Comparison of ENCODE assay signal across 23 cellular contexts in the genomic region with DNA sequence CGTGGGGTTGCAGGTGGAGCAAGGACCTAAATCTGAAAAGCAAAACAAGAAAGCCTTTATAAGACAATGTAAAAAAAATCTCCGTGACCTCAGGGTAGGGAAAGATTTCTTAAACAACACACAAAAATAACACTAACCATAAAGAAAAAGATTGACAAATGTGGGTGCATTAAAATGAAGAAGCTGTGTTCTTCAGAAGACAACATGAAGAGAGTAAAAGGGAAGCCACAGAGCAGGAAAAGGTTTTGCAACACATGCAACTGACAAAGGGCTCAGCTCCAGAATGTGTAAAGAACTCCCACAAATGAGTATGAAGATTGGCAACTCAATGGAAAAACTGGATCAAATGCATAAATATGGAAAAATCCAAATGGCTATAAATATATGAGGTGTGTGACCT.
DNase-seq lines count a peak whose midpoint lies in the region; ATAC-seq and TF ChIP-seq lines count a peak whose summit lies in the region.
"Had no signal": no experiment of that assay in that cellular context is flagged by ENCODE, and none has a peak within 500 bp of the region (broad histone marks: within the 10 kb centered on the region; RNA-seq: fewer than 3 reads in every experiment).

No MANE protein-coding gene starts in this region.

- CTCF ChIA-PET in PC-9 (lab: Charles Lee) = no interaction called here

- intact Hi-C loops in cardiac septum (cut with DNase I) (no loop called here), PC-9 (cut with micrococcal nuclease; ENCODE audit: unreplicated experiment) (loop anchor here (1.0 to 5.0 kb wide), 3 partner anchors 15 to 90 kb away; no protein-coding TSS in a partner anchor), upper lobe of right lung (cut with DNase I) (no loop called here), gastrocnemius medialis (cut with DNase I; ENCODE audit: low total_unique reads) (no loop called here)

- TF ChIP-seq CTCF in cardiac muscle cell (IDR thresholded peaks at IDR 0.05; ENCODE audit: low read depth, low read length) = no peak
- TF ChIP-seq CTCF in PC-9 (conservative IDR thresholded peaks at IDR 0.05) = no peak
- no peak for TF ChIP-seq CTCF in upper lobe of right lung (IDR thresholded peaks at IDR 0.05)
- no peak for TF ChIP-seq CTCF in gastrocnemius medialis (IDR thresholded peaks at IDR 0.05 in 4 of 5, conservative IDR thresholded peaks at IDR 0.05 in 1 of 5)
- no peak for TF ChIP-seq CTCF in mesothelial cell of epicardium (IDR thresholded peaks at IDR 0.05; ENCODE audit: unreplicated experiment)

- H3K27ac ChIP-seq in cardiac muscle cell (peak overlapping the region; percentile 94), PC-9 (no peak overlapping the region), upper lobe of right lung (no peak overlapping the region), gastrocnemius medialis (no peak overlapping the region)
- H3K27ac ChIP-seq: epithelial cell of prostate, right atrium auricular region, SJSA1 had no signal

- POLR2A ChIA-PET in PC-9 (lab: Charles Lee; ENCODE audit: unreplicated experiment) = no interaction called here

- no peaks in the 10 kb centered on the region for H3K9me2 ChIP-seq in PC-9 (ENCODE audit: insufficient read depth)

- no peak for TF ChIP-seq POLR2A in gastrocnemius medialis (IDR thresholded peaks at IDR 0.05)

- peaks cover 39% of the 10 kb centered on the region for H3K4me1 Mint-ChIP-seq in mesothelial cell of epicardium

- no peaks in the 10 kb centered on the region for H3K36me3 ChIP-seq in cardiac muscle cell
- H3K36me3 ChIP-seq in PC-9 (ENCODE audit: low read depth) = no peaks in the 10 kb centered on the region
- no peaks in the 10 kb centered on the region for H3K36me3 ChIP-seq in upper lobe of right lung
- no peaks in the 10 kb centered on the region for H3K36me3 ChIP-seq in gastrocnemius medialis
- H3K36me3 ChIP-seq: right atrium auricular region, SJSA1 had no signal

- no peak overlapping the region for H3K27ac Mint-ChIP-seq in mesothelial cell of epicardium
- H3K27ac Mint-ChIP-seq: type B pancreatic cell had no signal

- DNase-seq in cardiac muscle cell (ENCODE audit: low read depth in 1 of 2, low spot score in 1 of 2) = peak in 1 of 2 donors; percentile 71
- DNase-seq in cardiac septum (ENCODE audit: low spot score) = no peak
- DNase-seq in PC-9 = no peak
- DNase-seq in globus pallidus (ENCODE audit: low spot score) = peak; percentile 20
- DNase-seq in upper lobe of right lung = no peak
- no peak for DNase-seq in gastrocnemius medialis
- no peak for DNase-seq in stimulated activated CD4-positive, alpha-beta T cell treated with anti-CD3 and anti-CD28 coated beads, Interleukin-4, amount 100 ng/mL, for 1 hour
- DNase-seq in mesothelial cell of epicardium (ENCODE audit: low spot score in 2 of 2, unreplicated experiment in 2 of 2) = no peak
- DNase-seq: activated CD8-positive, alpha-beta memory T cell treated with anti-CD3 and anti-CD28 coated beads, Interleukin-2, amount 50 U/mL, for 48 hours; activated naive CD4-positive, alpha-beta T cell; dermis blood vessel endothelial cell; HCEC 1CT; NCI-H1048; NCI-H2029 treated with DMSO at 0.1 percent for 48 hours; NCI-H510A; stimulated activated CD4-positive, alpha-beta T cell treated with anti-CD3 and anti-CD28 coated beads, Interleukin-15, amount 100 ng/mL, for 24 hours; T1000 had no signal

- peak overlapping the region; percentile 39 for H3K4me2 ChIP-seq in PC-9

- in situ Hi-C loops in gastrocnemius medialis (cut with MboI; ENCODE audit: low sequenced_read_pairs in 4 of 4) = no loop called here

- no TSS peak for BruUV-seq in PC-9 (replicated peaks; lab: Mats Ljungman, UMichigan)

- no peaks in the 10 kb centered on the region for H3K36me3 Mint-ChIP-seq in mesothelial cell of epicardium
- H3K36me3 Mint-ChIP-seq: type B pancreatic cell had no signal

- H3K9me3 ChIP-seq in cardiac muscle cell (ENCODE audit: low read depth) = no peaks in the 10 kb centered on the region
- no peaks in the 10 kb centered on the region for H3K9me3 ChIP-seq in PC-9 (ENCODE audit: insufficient read depth, low read depth)
- no peaks in the 10 kb centered on the region for H3K9me3 ChIP-seq in upper lobe of right lung
- H3K9me3 ChIP-seq in gastrocnemius medialis = no peaks in the 10 kb centered on the region
- H3K9me3 ChIP-seq: right atrium auricular region, SJSA1 had no signal

- no peak overlapping the region for H3K4me3 Mint-ChIP-seq in mesothelial cell of epicardium
- H3K4me3 Mint-ChIP-seq: type B pancreatic cell had no signal

- H3K27me3 Mint-ChIP-seq in mesothelial cell of epicardium (ENCODE audit: low read depth) = no peaks in the 10 kb centered on the region
- H3K27me3 Mint-ChIP-seq: type B pancreatic cell had no signal

- no peaks in the 10 kb centered on the region for H3K9me3 Mint-ChIP-seq in mesothelial cell of epicardium
- H3K9me3 Mint-ChIP-seq: type B pancreatic cell had no signal

- no peak overlapping the region for H2AFZ ChIP-seq in PC-9

- no peaks in the 10 kb centered on the region for H4K20me1 ChIP-seq in PC-9 (ENCODE audit: insufficient read depth)

- H3K79me2 ChIP-seq in PC-9 (ENCODE audit: low read depth) = no peaks in the 10 kb centered on the region

- H3K27me3 ChIP-seq in cardiac muscle cell (no peaks in the 10 kb centered on the region), PC-9 (ENCODE audit: insufficient read depth, low read depth) (no peaks in the 10 kb centered on the region), upper lobe of right lung (no peaks in the 10 kb centered on the region), gastrocnemius medialis (no peaks in the 10 kb centered on the region)
- H3K27me3 ChIP-seq: right atrium auricular region, SJSA1 had no signal

- ATAC-seq in upper lobe of right lung = peak; percentile 45
- no peak for ATAC-seq in gastrocnemius medialis
- ATAC-seq: HepG2 had no signal

- H3K4me3 ChIP-seq in cardiac muscle cell (no peak overlapping the region), PC-9 (no peak overlapping the region), upper lobe of right lung (no peak overlapping the region), gastrocnemius medialis (no peak overlapping the region)
- H3K4me3 ChIP-seq: GM12878, right atrium auricular region, SJSA1 had no signal

- H3F3A ChIP-seq in PC-9 (ENCODE audit: insufficient read depth, low read depth) = peaks cover 35% of the 10 kb centered on the region

- peaks cover 69% of the 10 kb centered on the region for H3K4me1 ChIP-seq in cardiac muscle cell (ENCODE audit: low read depth)
- peaks cover 57% of the 10 kb centered on the region for H3K4me1 ChIP-seq in PC-9 (replicated peaks; ENCODE audit: insufficient read depth)
- H3K4me1 ChIP-seq in upper lobe of right lung = no peaks in the 10 kb centered on the region
- no peaks in the 10 kb centered on the region for H3K4me1 ChIP-seq in gastrocnemius medialis
